ENCODE assay signal across 8 cellular contexts in the genomic region with DNA sequence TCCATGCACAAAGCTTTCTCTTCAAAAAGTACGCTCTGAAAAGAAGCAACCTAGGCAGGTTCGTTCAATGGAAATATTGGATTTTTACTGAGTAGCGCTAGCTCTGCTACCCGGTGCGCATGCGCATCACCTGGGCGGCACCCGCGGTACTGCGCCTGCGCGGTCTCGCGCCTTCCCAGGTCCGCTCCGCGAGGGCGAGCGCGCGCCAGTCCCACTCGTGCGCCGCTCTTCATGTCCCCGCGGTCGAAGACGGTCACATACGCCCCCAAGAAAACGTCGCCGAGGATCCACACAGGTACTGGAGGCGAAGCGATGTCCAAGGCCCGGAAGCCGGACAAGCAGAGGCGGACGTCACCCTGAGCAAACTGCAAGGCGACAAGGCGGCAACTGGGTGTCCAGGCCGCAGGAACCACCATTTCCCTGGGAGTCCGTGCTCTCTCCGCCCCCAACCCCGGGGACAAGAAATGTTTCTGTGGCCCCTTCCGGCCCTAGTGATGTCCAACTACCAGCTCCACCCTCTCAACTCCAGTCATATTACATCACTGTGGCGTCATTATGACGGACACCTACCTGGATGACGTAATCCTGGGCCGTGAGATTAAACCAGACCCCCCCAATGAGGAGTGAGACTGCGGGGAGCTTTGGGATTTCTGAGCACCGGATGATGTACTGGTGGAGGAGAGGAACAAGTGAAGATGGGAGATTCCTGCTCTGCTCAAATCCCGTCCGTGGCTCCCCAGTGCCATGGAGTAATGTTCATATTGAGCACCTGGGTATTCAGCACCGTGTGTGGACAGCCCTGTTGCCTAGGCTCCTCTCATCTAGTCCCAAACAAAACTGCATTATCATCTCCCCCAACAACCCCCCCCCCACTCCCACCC. TPM values are rescaled to one million over a fixed set of nuclear protein-coding genes. Genes with fewer than 3 reads are reported as not detected.
A peak's percentile ranks its signal among the peaks of the same experiment; 100 is the strongest.
DNase-seq lines count a peak whose midpoint lies in the region; ATAC-seq, FAIRE-seq and TF ChIP-seq lines count a peak whose summit lies in the region.

No MANE protein-coding gene starts in this region.

- H3K27me3 Mint-ChIP-seq in CD4-positive, CD25-positive, alpha-beta regulatory T cell, result peaks cover 22% of the 10 kb centered on the region
- peaks cover 17% of the 10 kb centered on the region for H3K27me3 Mint-ChIP-seq in T-helper 17 cell
- no peaks in the 10 kb centered on the region for H3K27me3 Mint-ChIP-seq in astrocyte (ENCODE audit: low read depth, unreplicated experiment)

- FAIRE-seq in GM19239 (lab: Jason Lieb, UNC) (peak; percentile 76), astrocyte (lab: Jason Lieb, UNC) (no peak)

- peaks cover 0 to 8% (median 4%) of the 10 kb centered on the region in 7 donors for H3K9me3 Mint-ChIP-seq in CD4-positive, CD25-positive, alpha-beta regulatory T cell
- H3K9me3 Mint-ChIP-seq in astrocyte (ENCODE audit: unreplicated experiment), result peaks cover 21% of the 10 kb centered on the region

- peak overlapping the region; percentile 91 to 95 (median 93) for H3K4me3 Mint-ChIP-seq in CD4-positive, CD25-positive, alpha-beta regulatory T cell
- H3K4me3 Mint-ChIP-seq in T-helper 17 cell (peak overlapping the region; percentile 88), astrocyte (ENCODE audit: unreplicated experiment) (no peak overlapping the region)

- H4K20me1 ChIP-seq in astrocyte (ENCODE audit: insufficient read depth, low read length), result no peaks in the 10 kb centered on the region

- peaks cover 5 to 54% (median 33%) of the 10 kb centered on the region in 4 donors for H3K4me1 Mint-ChIP-seq in CD4-positive, CD25-positive, alpha-beta regulatory T cell
- peaks cover 34% of the 10 kb centered on the region for H3K4me1 Mint-ChIP-seq in T-helper 17 cell
- no peaks in the 10 kb centered on the region for H3K4me1 Mint-ChIP-seq in astrocyte (ENCODE audit: low read depth, unreplicated experiment)

- no peaks in the 10 kb centered on the region for H3K36me3 ChIP-seq in CD4-positive, CD25-positive, alpha-beta regulatory T cell (ENCODE audit: control insufficient read depth, insufficient read depth, low read length)
- H3K36me3 ChIP-seq in astrocyte (ENCODE audit: insufficient read depth, low read length) (no peaks in the 10 kb centered on the region), iPS-18a (ENCODE audit: control insufficient read depth, low read depth, low read length) (no peaks in the 10 kb centered on the region)

- peak overlapping the region; percentile 86 to 93 (median 88) for H3K27ac Mint-ChIP-seq in CD4-positive, CD25-positive, alpha-beta regulatory T cell
- peak overlapping the region; percentile 83 for H3K27ac Mint-ChIP-seq in T-helper 17 cell
- no peak overlapping the region for H3K27ac Mint-ChIP-seq in astrocyte (ENCODE audit: unreplicated experiment)

- H3K9me3 ChIP-seq in CD4-positive, CD25-positive, alpha-beta regulatory T cell (ENCODE audit: control insufficient read depth in 2 of 2, low read length in 2 of 2), result peaks cover 0 to 14% of the 10 kb centered on the region in 2 experiments
- no peaks in the 10 kb centered on the region for H3K9me3 ChIP-seq in T-helper 17 cell (ENCODE audit: control insufficient read depth, low read length, poor library complexity, severe bottlenecking)
- peaks cover 3% of the 10 kb centered on the region for H3K9me3 ChIP-seq in astrocyte (ENCODE audit: insufficient read depth, low read depth, low read length)
- no peaks in the 10 kb centered on the region for H3K9me3 ChIP-seq in iPS-18a (ENCODE audit: control insufficient read depth, low read depth, low read length)

- peak in 1 of 3 donors; percentile 75 for DNase-seq in CD4-positive, CD25-positive, alpha-beta regulatory T cell
- DNase-seq in GM19239 (ENCODE audit: insufficient read length, low spot score) (no peak), T-helper 17 cell (peak; percentile 74 to 83 (median 77)), astrocyte (ENCODE audit: low read depth) (peak; percentile 6), smooth muscle cell of the brain vasculature (ENCODE audit: low read depth, low spot score) (peak; percentile 28), NCI-H2107 treated with DMSO at 0.1 percent for 48 hours (lab: John Stamatoyannopoulos, UW; ENCODE audit: unreplicated experiment) (no peak)

- ATAC-seq in CD4-positive, CD25-positive, alpha-beta regulatory T cell (ENCODE audit: low read depth in 2 of 2), result peak in 1 of 2 donors; percentile 4
- ATAC-seq in HG03565 (IDR thresholded peaks at IDR 0.05; ENCODE audit: unreplicated experiment) (peak; percentile 23), T-helper 17 cell (peak; percentile 14)

- no peak for TF ChIP-seq CTCF in astrocyte (IDR thresholded peaks at IDR 0.05; ENCODE audit: insufficient read depth, low read depth, low read length)

- H3K4me3 ChIP-seq in CD4-positive, CD25-positive, alpha-beta regulatory T cell (ENCODE audit: low read depth, low read length), result peak overlapping the region; percentile 92
- H3K4me3 ChIP-seq in astrocyte (ENCODE audit: insufficient read depth, low read depth, low read length), result peak overlapping the region; percentile 59
- H3K4me3 ChIP-seq in iPS-18a (ENCODE audit: low read length), result peak overlapping the region; percentile 90

- H3K4me1 ChIP-seq in CD4-positive, CD25-positive, alpha-beta regulatory T cell (ENCODE audit: control insufficient read depth, insufficient read depth, low read length, poor library complexity, severe bottlenecking), result peaks cover 50% of the 10 kb centered on the region
- H3K4me1 ChIP-seq in astrocyte (ENCODE audit: insufficient read depth, low read length), result peaks cover 8% of the 10 kb centered on the region
- peaks cover 17% of the 10 kb centered on the region for H3K4me1 ChIP-seq in iPS-18a (ENCODE audit: control insufficient read depth, low read depth, low read length)

- H3K4me2 ChIP-seq in astrocyte (ENCODE audit: low read length), result peak overlapping the region; percentile 81

- peaks cover 4% of the 10 kb centered on the region for H3K36me3 Mint-ChIP-seq in CD4-positive, CD25-positive, alpha-beta regulatory T cell
- H3K36me3 Mint-ChIP-seq in T-helper 17 cell (ENCODE audit: low read depth), result peaks cover 8% of the 10 kb centered on the region
- peaks cover 2% of the 10 kb centered on the region for H3K36me3 Mint-ChIP-seq in astrocyte (ENCODE audit: low read depth, unreplicated experiment)

- no peaks in the 10 kb centered on the region for H3K27me3 ChIP-seq in CD4-positive, CD25-positive, alpha-beta regulatory T cell (ENCODE audit: control insufficient read depth, insufficient read depth, low read length)
- peaks cover 15% of the 10 kb centered on the region for H3K27me3 ChIP-seq in astrocyte (ENCODE audit: insufficient read depth, low read length)
- H3K27me3 ChIP-seq in iPS-18a (ENCODE audit: control insufficient read depth, insufficient read depth, low read length), result no peaks in the 10 kb centered on the region

- peak overlapping the region; percentile 97 for H2AFZ ChIP-seq in astrocyte (ENCODE audit: low read depth, low read length)

- H3K9ac ChIP-seq in astrocyte (ENCODE audit: low read length), result peak overlapping the region; percentile 47
- H3K9ac ChIP-seq in iPS-18a (ENCODE audit: low read length), result peak overlapping the region; percentile 65

- H3K27ac ChIP-seq in CD4-positive, CD25-positive, alpha-beta regulatory T cell (ENCODE audit: insufficient read depth, low read length, poor library complexity, severe bottlenecking), result peak overlapping the region; percentile 63
- H3K27ac ChIP-seq in astrocyte (ENCODE audit: low read depth, low read length) (no peak overlapping the region), iPS-18a (ENCODE audit: low read length) (peak overlapping the region; percentile 21)

- H3K79me2 ChIP-seq in astrocyte (ENCODE audit: insufficient read depth, low read length), result no peaks in the 10 kb centered on the region

RNA-seq across cellular contexts. Expression of a gene that starts 4.8 kb away (rescaled TPM):
- 1.4 TPM for total RNA-seq in CD4-positive, CD25-positive, alpha-beta regulatory T cell
- not detected for polyA plus RNA-seq in CD4-positive, CD25-positive, alpha-beta regulatory T cell
- total RNA-seq in T-helper 17 cell (1 to 10 TPM; 1.4 to 2.0 TPM), astrocyte (not detected in 2 replicates)

RNA-seq across cellular contexts. Expression of a gene that starts 31.5 kb away (rescaled TPM):
- total RNA-seq in CD4-positive, CD25-positive, alpha-beta regulatory T cell, result 0.67 TPM
- polyA plus RNA-seq in CD4-positive, CD25-positive, alpha-beta regulatory T cell, result 1 to 10 TPM; 1.2 to 2.2 (median 1.5) TPM
- total RNA-seq in T-helper 17 cell (under 1 TPM; 0.73 to 0.99 TPM), astrocyte (not detected in 2 replicates)

RNA-seq across cellular contexts. Expression of a gene that starts 42.3 kb away (rescaled TPM):
- 213 TPM for total RNA-seq in CD4-positive, CD25-positive, alpha-beta regulatory T cell
- polyA plus RNA-seq in CD4-positive, CD25-positive, alpha-beta regulatory T cell, result 10 to 100 TPM; 60.3 to 75.0 (median 70.3) TPM
- total RNA-seq in T-helper 17 cell (100 to 1,000 TPM; 208 to 276 TPM), astrocyte (33.4 and 34.8 TPM in 2 replicates)

RNA-seq across cellular contexts. Expression of a gene that starts 50.2 kb away (rescaled TPM):
- total RNA-seq in CD4-positive, CD25-positive, alpha-beta regulatory T cell, result 28.1 TPM
- polyA plus RNA-seq in CD4-positive, CD25-positive, alpha-beta regulatory T cell, result 10 to 100 TPM; 19.3 to 23.5 (median 21.3) TPM
- total RNA-seq in T-helper 17 cell (10 to 100 TPM; 23.5 to 26.6 TPM), astrocyte (18.9 and 19.9 TPM in 2 replicates)

Comparison
In these comparisons a context has a peak if more than half of its experiments do, and no peak if none do; other contexts are left out.
1. DNase-seq: peak in T-helper 17 cell (3 of 3), astrocyte (single experiment) and smooth muscle cell of the brain vasculature (single experiment); none in GM19239 (single experiment) and NCI-H2107 treated with DMSO at 0.1 percent for 48 hours (single experiment).
2. Peak in every context shown above with its lines, with median percentiles within 50 percentile points of each other: H3K4me3 ChIP-seq.